Comparison of ENCODE assay signal across 2 cellular contexts in the genomic region with DNA sequence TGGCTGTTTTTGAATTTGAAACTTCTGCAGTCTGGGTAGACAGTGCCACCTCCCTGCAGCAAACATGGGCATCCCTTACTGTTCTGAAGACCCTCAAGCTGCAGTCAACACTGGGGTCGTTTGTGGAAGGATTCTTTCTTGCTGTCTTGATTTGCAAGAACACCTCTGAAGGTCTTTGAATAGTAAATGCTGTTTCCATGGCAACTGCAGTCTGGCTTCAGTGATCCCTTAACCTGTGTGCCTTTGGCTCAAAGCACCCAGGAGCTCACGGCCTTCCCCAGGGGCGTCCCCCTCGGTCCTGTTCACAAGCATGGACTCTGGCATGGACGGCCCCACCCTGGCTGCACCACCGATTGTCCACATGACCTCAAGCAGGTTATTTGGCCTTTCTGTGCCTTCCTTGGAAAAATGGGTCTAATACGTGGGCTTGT.
TF ChIP-seq lines count a peak whose summit lies in the region.

No MANE protein-coding gene starts in this region.

TF ChIP-seq in GM23338, 12 proteins besides CTCF, POLR2A, EP300 and RAD21:
- TF ChIP-seq STAT1 (IDR thresholded peaks at IDR 0.05; ENCODE audit: unreplicated experiment) = no peak

TF ChIP-seq in GM12878, 131 proteins besides CTCF, POLR2A, EP300 and RAD21:
- no peak for TF ChIP-seq FOS (IDR thresholded peaks at IDR 0.05; ENCODE audit: borderline replicate concordance, extremely low read depth, insufficient read length)
- TF ChIP-seq RELA (IDR thresholded peaks at IDR 0.05; ENCODE audit: borderline replicate concordance, partially characterized antibody) = no peak
- no peak for TF ChIP-seq ZBED1 (IDR thresholded peaks at IDR 0.05; ENCODE audit: borderline replicate concordance)
- 0 out of 2 replicates have a peak, but pooled peaks have one; percentile 23 for TF ChIP-seq IKZF1 (conservative IDR thresholded peaks at IDR 0.05)
- TF ChIP-seq YY1 (IDR thresholded peaks at IDR 0.05; ENCODE audit: low read depth, low read length) = no peak
- no peak for TF ChIP-seq ZNF217 (IDR thresholded peaks at IDR 0.05)
- TF ChIP-seq NR2F1 (conservative IDR thresholded peaks at IDR 0.05) = 0 out of 2 replicates have a peak, but pooled peaks have one; percentile 19
- TF ChIP-seq MYB (IDR thresholded peaks at IDR 0.05; ENCODE audit: borderline replicate concordance, low read depth, low read length) = no peak
- peak; percentile 10; the same call in 1 of the 2 replicates for TF ChIP-seq SMC3 (IDR thresholded peaks at IDR 0.05; ENCODE audit: borderline replicate concordance, low read length)
- TF ChIP-seq, protein P1, sequence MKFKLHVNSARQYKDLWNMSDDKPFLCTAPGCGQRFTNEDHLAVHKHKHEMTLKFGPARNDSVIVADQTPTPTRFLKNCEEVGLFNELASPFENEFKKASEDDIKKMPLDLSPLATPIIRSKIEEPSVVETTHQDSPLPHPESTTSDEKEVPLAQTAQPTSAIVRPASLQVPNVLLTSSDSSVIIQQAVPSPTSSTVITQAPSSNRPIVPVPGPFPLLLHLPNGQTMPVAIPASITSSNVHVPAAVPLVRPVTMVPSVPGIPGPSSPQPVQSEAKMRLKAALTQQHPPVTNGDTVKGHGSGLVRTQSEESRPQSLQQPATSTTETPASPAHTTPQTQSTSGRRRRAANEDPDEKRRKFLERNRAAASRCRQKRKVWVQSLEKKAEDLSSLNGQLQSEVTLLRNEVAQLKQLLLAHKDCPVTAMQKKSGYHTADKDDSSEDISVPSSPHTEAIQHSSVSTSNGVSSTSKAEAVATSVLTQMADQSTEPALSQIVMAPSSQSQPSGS (IDR thresholded peaks at IDR 0.05; ENCODE audit: low read length) = no peak
- no peak for TF ChIP-seq PKNOX1 (IDR thresholded peaks at IDR 0.05)
- TF ChIP-seq BMI1 (IDR thresholded peaks at IDR 0.05; ENCODE audit: borderline replicate concordance) = peak; percentile 96
- TF ChIP-seq MXI1 (IDR thresholded peaks at IDR 0.05; ENCODE audit: low read depth, low read length) = no peak
- TF ChIP-seq NR2C1 (IDR thresholded peaks at IDR 0.05) = no peak
- TF ChIP-seq NFYA (IDR thresholded peaks at IDR 0.05; ENCODE audit: borderline replicate concordance, low read depth, low read length) = no peak
- no peak for TF ChIP-seq TCF3 (IDR thresholded peaks at IDR 0.05; ENCODE audit: borderline replicate concordance, insufficient read depth, low read depth, low read length)
- TF ChIP-seq DPF2 (IDR thresholded peaks at IDR 0.05) = 0 out of 2 replicates have a peak, but pooled peaks have one; percentile 19
- TF ChIP-seq ESRRA (IDR thresholded peaks at IDR 0.05; ENCODE audit: low read length) = no peak
TF ChIP-seq in GM12878: peak in this region for 5.
